Comparison of ENCODE assay signal across 8 cellular contexts in the genomic region with DNA sequence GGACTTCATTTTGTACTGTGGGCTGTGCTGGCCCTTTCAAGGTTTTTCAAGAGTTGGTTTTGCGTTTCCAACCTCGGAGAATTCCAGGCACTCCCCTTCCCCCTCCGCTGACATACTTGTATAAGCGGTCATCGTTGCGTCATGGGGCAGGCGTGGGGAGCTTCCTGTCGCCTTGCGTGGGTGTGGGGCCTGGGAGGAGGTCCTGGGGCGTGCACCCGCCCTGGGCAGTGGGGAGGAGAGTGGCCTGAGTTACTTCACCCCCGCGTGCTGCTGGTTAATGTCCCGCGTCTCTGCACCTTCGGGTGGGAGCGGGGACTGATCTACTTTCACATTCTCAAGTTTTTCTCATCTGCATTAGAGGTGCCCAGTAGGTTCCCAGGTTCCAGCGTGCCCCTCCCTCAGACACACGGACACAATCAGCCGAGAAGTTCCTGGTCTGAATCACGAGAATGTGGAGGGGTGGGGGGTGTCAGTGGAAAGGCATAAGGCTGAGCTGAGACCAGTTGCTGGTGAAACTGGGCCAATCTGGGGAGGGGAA. TPM values are rescaled to one million over a fixed set of nuclear protein-coding genes. Genes with fewer than 3 reads are reported as not detected.
DNase-seq lines count a peak whose midpoint lies in the region; ATAC-seq and TF ChIP-seq lines count a peak whose summit lies in the region.

No MANE protein-coding gene starts in this region.

- peaks cover 0 to 5% (median 1%) of the 10 kb centered on the region in 7 donors for H3K9me3 Mint-ChIP-seq in CD4-positive, CD25-positive, alpha-beta regulatory T cell

- peaks cover 29% of the 10 kb centered on the region for H3K27me3 Mint-ChIP-seq in CD4-positive, CD25-positive, alpha-beta regulatory T cell

- CTCF ChIA-PET in HEK293T (lab: Yijun Ruan, JAX): interaction anchor here (0.5 to 1.0 kb wide), 2 partner anchors 87 to 141 kb away, joined by 3 read pairs; no protein-coding TSS in a partner anchor

- POLR2A ChIA-PET in HEK293T (lab: Yijun Ruan, JAX): interaction anchor here (1.0 to 2.0 kb wide), 5 partner anchors 9 to 41 kb away, joined by 4 to 14 read pairs (median 5); no protein-coding TSS in a partner anchor

- no peaks in the 10 kb centered on the region for H3K36me3 ChIP-seq in CD4-positive, CD25-positive, alpha-beta regulatory T cell (ENCODE audit: control insufficient read depth, insufficient read depth, low read length)
- no peaks in the 10 kb centered on the region for H3K36me3 ChIP-seq in psoas muscle (ENCODE audit: insufficient read depth in 1 of 2, low read depth in 1 of 2)

- 30 to 42% (median 39%) methylated on average over 21 of the region's 21 CpGs for WGBS in psoas muscle, 3 donors

- H3K27ac Mint-ChIP-seq in CD4-positive, CD25-positive, alpha-beta regulatory T cell: peak overlapping the region; percentile 94 to 99 (median 98)

- peak overlapping the region; percentile 97 for H3K27ac ChIP-seq in CD4-positive, CD25-positive, alpha-beta regulatory T cell (ENCODE audit: insufficient read depth, low read length, poor library complexity, severe bottlenecking)
- peak overlapping the region; percentile 95 for H3K27ac ChIP-seq in psoas muscle

- H3K36me3 Mint-ChIP-seq in CD4-positive, CD25-positive, alpha-beta regulatory T cell: peaks cover 14% of the 10 kb centered on the region

- no peaks in the 10 kb centered on the region for H3K27me3 ChIP-seq in CD4-positive, CD25-positive, alpha-beta regulatory T cell (ENCODE audit: control insufficient read depth, insufficient read depth, low read length)
- no peaks in the 10 kb centered on the region for H3K27me3 ChIP-seq in psoas muscle (ENCODE audit: insufficient read depth in 3 of 3, low read length in 2 of 3)

- intact Hi-C loops in left cardiac atrium (cut with DNase I): loop anchor here in 1 of 2 donors (5.0 to 10.0 kb wide), 3 partner anchors 52 to 690 kb away; a partner anchor contains a TSS
- intact Hi-C loops in psoas muscle (cut with DNase I): loop anchor here (5.0 kb wide), 2 partner anchors 688 to 1408 kb away; no protein-coding TSS in a partner anchor

- peak overlapping the region; percentile 94 to 99 (median 98) for H3K4me3 Mint-ChIP-seq in CD4-positive, CD25-positive, alpha-beta regulatory T cell

- peak; percentile 43 to 72 (median 49) for DNase-seq in CD4-positive, CD25-positive, alpha-beta regulatory T cell
- DNase-seq in HS-5 (ENCODE audit: low read depth) (peak; percentile 83), amygdala (lab: John Stamatoyannopoulos, UW) (peak in 30 of 56 donors; percentile 3 to 59 (median 34)), left cardiac atrium (peak; percentile 96), psoas muscle (peak; percentile 94 to 96), HEK293T (ENCODE audit: extremely low spot score) (no peak)

- no peak for TF ChIP-seq CTCF in psoas muscle (IDR thresholded peaks at IDR 0.05)

- no peaks in the 10 kb centered on the region for H3K9me3 ChIP-seq in CD4-positive, CD25-positive, alpha-beta regulatory T cell (ENCODE audit: control insufficient read depth in 2 of 2, low read length in 2 of 2)
- no peaks in the 10 kb centered on the region for H3K9me3 ChIP-seq in psoas muscle

- peaks cover 0 to 50% (median 27%) of the 10 kb centered on the region in 4 donors for H3K4me1 Mint-ChIP-seq in CD4-positive, CD25-positive, alpha-beta regulatory T cell

- peak overlapping the region; percentile 98 for H3K4me3 ChIP-seq in CD4-positive, CD25-positive, alpha-beta regulatory T cell (ENCODE audit: low read depth, low read length)
- H3K4me3 ChIP-seq in psoas muscle: peak overlapping the region; percentile 76

- H3K4me1 ChIP-seq in CD4-positive, CD25-positive, alpha-beta regulatory T cell (ENCODE audit: control insufficient read depth, insufficient read depth, low read length, poor library complexity, severe bottlenecking): peaks cover 57% of the 10 kb centered on the region
- H3K4me1 ChIP-seq in psoas muscle: peaks cover 12% of the 10 kb centered on the region

- ATAC-seq in CD4-positive, CD25-positive, alpha-beta regulatory T cell (ENCODE audit: low read depth in 2 of 2): no peak
- ATAC-seq in SK-N-SH treated with all-trans-retinoic acid at 6 μM for 48 hours (no peak), left cardiac atrium (peak; percentile 27 to 28), psoas muscle (peak in 1 of 4 donors; percentile 10), HG03175 (IDR thresholded peaks at IDR 0.05; ENCODE audit: unreplicated experiment) (no peak)

TF ChIP-seq in SK-N-SH treated with all-trans-retinoic acid at 6 μM for 48 hours, 23 proteins besides CTCF, POLR2A, EP300 and RAD21:
- TF ChIP-seq GLIS3 (CRISPR knock-in tag; IDR thresholded peaks at IDR 0.05): 0 out of 2 replicates have a peak, but pooled peaks have one; percentile 11
- no peak for TF ChIP-seq ZFP3 (CRISPR knock-in tag; IDR thresholded peaks at IDR 0.05)
TF ChIP-seq in SK-N-SH treated with all-trans-retinoic acid at 6 μM for 48 hours: peak in this region for 1.

TF ChIP-seq in HEK293T, 16 proteins besides CTCF, POLR2A, EP300 and RAD21:
- no peak for TF ChIP-seq L3MBTL2 (conservative IDR thresholded peaks at IDR 0.05)
- TF ChIP-seq SUZ12 (IDR thresholded peaks at IDR 0.05): no peak
- TF ChIP-seq ZNF384 (IDR thresholded peaks at IDR 0.05): no peak
- no peak for TF ChIP-seq FOXK2 (IDR thresholded peaks at IDR 0.05)
- no peak for TF ChIP-seq ELF4 (IDR thresholded peaks at IDR 0.05)
- TF ChIP-seq TARDBP (IDR thresholded peaks at IDR 0.05): no peak
- TF ChIP-seq HDGF (IDR thresholded peaks at IDR 0.05; ENCODE audit: borderline replicate concordance): no peak
- TF ChIP-seq LEF1 (IDR thresholded peaks at IDR 0.05; ENCODE audit: borderline replicate concordance): no peak
- TF ChIP-seq FOXA1 (IDR thresholded peaks at IDR 0.05): no peak
- no peak for TF ChIP-seq NFRKB (IDR thresholded peaks at IDR 0.05)
- no peak for TF ChIP-seq ARNT (IDR thresholded peaks at IDR 0.05)
- TF ChIP-seq, protein P1, sequence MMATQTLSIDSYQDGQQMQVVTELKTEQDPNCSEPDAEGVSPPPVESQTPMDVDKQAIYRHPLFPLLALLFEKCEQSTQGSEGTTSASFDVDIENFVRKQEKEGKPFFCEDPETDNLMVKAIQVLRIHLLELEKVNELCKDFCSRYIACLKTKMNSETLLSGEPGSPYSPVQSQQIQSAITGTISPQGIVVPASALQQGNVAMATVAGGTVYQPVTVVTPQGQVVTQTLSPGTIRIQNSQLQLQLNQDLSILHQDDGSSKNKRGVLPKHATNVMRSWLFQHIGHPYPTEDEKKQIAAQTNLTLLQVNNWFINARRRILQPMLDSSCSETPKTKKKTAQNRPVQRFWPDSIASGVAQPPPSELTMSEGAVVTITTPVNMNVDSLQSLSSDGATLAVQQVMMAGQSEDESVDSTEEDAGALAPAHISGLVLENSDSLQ (IDR thresholded peaks at IDR 0.05): no peak
- no peak for TF ChIP-seq SP1 (IDR thresholded peaks at IDR 0.05)

RNA-seq across cellular contexts. Expression of a gene that starts 4.1 kb away (rescaled TPM):
- 478 TPM for total RNA-seq in CD4-positive, CD25-positive, alpha-beta regulatory T cell
- polyA plus RNA-seq in CD4-positive, CD25-positive, alpha-beta regulatory T cell: 100 to 1,000 TPM; 144 to 234 (median 197) TPM
- 10 to 100 TPM; 36.9 to 61.3 TPM for total RNA-seq in left cardiac atrium
- 10 to 100 TPM; 16.8 to 31.2 (median 29.9) TPM for total RNA-seq in psoas muscle
- 10 to 100 TPM; 12.9 to 62.7 (median 18.2) TPM for polyA plus RNA-seq in psoas muscle

RNA-seq across cellular contexts. Expression of a gene that starts 4.1 kb away (rescaled TPM):
- total RNA-seq in CD4-positive, CD25-positive, alpha-beta regulatory T cell: 56.5 TPM
- polyA plus RNA-seq in CD4-positive, CD25-positive, alpha-beta regulatory T cell: 10 to 100 TPM; 52.4 to 68.2 (median 58.9) TPM
- total RNA-seq in left cardiac atrium (10 to 100 TPM; 30.0 to 36.1 TPM), psoas muscle (10 to 100 TPM; 18.5 to 20.4 (median 19.3) TPM)
- 10 to 100 TPM; 34.5 to 63.3 (median 43.6) TPM for polyA plus RNA-seq in psoas muscle

RNA-seq across cellular contexts. Expression of a gene that starts 36.2 kb away (rescaled TPM):
- 25.4 TPM for total RNA-seq in CD4-positive, CD25-positive, alpha-beta regulatory T cell
- 1 to 10 TPM in 2 of 4 donors, under 1 TPM in 2; 0.71 to 2.5 (median 1.2) TPM for polyA plus RNA-seq in CD4-positive, CD25-positive, alpha-beta regulatory T cell
- 10 to 100 TPM; 34.9 to 47.8 TPM for total RNA-seq in left cardiac atrium
- 10 to 100 TPM; 32.1 to 48.9 (median 37.9) TPM for total RNA-seq in psoas muscle
- 10 to 100 TPM; 11.9 to 63.4 (median 45.8) TPM for polyA plus RNA-seq in psoas muscle

RNA-seq across cellular contexts. Expression of a gene that starts 37.8 kb away (rescaled TPM):
- total RNA-seq in CD4-positive, CD25-positive, alpha-beta regulatory T cell: 57.6 TPM
- 10 to 100 TPM; 16.0 to 22.3 (median 19.9) TPM for polyA plus RNA-seq in CD4-positive, CD25-positive, alpha-beta regulatory T cell
- 10 to 100 TPM; 18.4 to 20.9 TPM for total RNA-seq in left cardiac atrium
- 10 to 100 TPM; 31.6 to 45.3 (median 35.1) TPM for total RNA-seq in psoas muscle
- polyA plus RNA-seq in psoas muscle: 10 to 100 TPM; 42.3 to 87.1 (median 45.4) TPM

RNA-seq across cellular contexts. Expression of a gene that starts 51.7 kb away (rescaled TPM):
- total RNA-seq in CD4-positive, CD25-positive, alpha-beta regulatory T cell: 8.7 TPM
- 10 to 100 TPM in 1 of 4 donors, 1 to 10 TPM in 3; 6.5 to 14.2 (median 7.5) TPM for polyA plus RNA-seq in CD4-positive, CD25-positive, alpha-beta regulatory T cell
- total RNA-seq in left cardiac atrium (1 to 10 TPM; 7.5 to 9.0 TPM), psoas muscle (1 to 10 TPM; 2.1 to 4.6 (median 3.2) TPM)
- polyA plus RNA-seq in psoas muscle: 1 to 10 TPM; 1.1 to 3.4 (median 1.1) TPM

Comparison
In these comparisons a context has a peak if more than half of its experiments do, and no peak if none do; other contexts are left out.
1. ATAC-seq: peak in left cardiac atrium (2 of 2); none in CD4-positive, CD25-positive, alpha-beta regulatory T cell (0 of 2), SK-N-SH treated with all-trans-retinoic acid at 6 μM for 48 hours (single experiment) and HG03175 (single experiment).